Comparison of ENCODE assay signal across 13 cellular contexts in the genomic region with DNA sequence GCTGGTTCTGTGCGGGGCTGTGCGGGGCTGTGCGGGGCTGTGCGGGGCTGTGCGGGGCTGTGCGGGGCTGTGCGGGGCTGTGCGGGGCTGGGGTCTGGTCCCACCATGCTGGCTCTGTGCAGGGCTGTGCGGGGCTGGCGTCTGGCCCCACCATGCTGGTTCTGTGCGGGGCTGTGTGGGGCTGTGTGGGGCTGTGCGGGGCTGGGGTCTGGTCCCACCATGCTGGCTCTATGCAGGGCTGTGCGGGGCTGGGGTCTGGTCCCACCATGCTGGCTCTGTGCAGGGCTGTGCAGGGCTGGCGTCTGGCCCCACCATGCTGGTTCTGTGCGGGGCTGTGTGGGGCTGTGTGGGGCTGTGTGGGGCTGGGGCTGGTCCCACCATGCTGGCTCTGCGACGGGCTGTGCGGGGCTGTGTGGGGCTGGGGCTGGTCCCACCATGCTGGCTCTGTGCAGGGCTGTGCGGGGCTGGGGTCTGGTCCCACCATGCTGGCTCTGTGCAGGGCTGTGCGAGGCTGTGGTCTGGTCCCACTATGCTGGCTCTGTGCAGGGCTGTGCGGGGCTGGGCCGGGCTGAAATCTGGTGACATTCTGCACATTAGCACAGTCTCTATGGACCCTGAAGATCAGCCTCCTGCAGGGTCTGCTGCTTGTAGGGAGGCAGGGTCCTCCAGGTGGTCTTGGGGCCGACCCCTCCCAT. TPM values are rescaled to one million over a fixed set of nuclear protein-coding genes. Genes with fewer than 3 reads are reported as not detected.
"Had no signal": no experiment of that assay in that cellular context is flagged by ENCODE, and none has a peak within 500 bp of the region (broad histone marks: within the 10 kb centered on the region; RNA-seq: fewer than 3 reads in every experiment).

No MANE protein-coding gene starts in this region.

RNA-seq across cellular contexts. Expression of a gene that starts 1.9 kb away (rescaled TPM):
- total RNA-seq: activated CD4-positive, alpha-beta memory T cell treated with anti-CD3 and anti-CD28 coated beads for 36 hours; activated naive CD4-positive, alpha-beta T cell treated with anti-CD3 and anti-CD28 coated beads, Interleukin-2, amount 50 U/mL, for 72 hours; activated T-cell treated with anti-CD3 and anti-CD28 coated beads, Interleukin-2, amount 50 U/mL, for 72 hours; activated T-helper 17 cell treated with anti-CD3 and anti-CD28 coated beads, Interleukin-2, amount 50 U/mL, for 72 hours; astrocyte; breast epithelium; cardiac septum; LHCN-M2; NCI-H460; RPMI7951; SJCRH30; T-helper 1 cell treated with Interleukin-12 subunit alpha and Interleukin-12 subunit beta and Interleukin-4 antibody, amounts not matched to agents 30 ng/mL and 1 ng/mL, for 36 hours; T-helper 2 cell treated with Interferon-gamma antibody and Interleukin-4, amounts not matched to agents 100 ng/mL and 5 ng/mL, for 36 hours had no signal
